In genomic region chr2:143468341-143468888, GRCh38 we compare ENCODE assay signal across 11 cellular contexts.
DNase-seq lines count a peak whose midpoint lies in the region; ATAC-seq lines count a peak whose summit lies in the region.
"Had no signal": no experiment of that assay in that cellular context is flagged by ENCODE, and none has a peak within 500 bp of the region (broad histone marks: within the 10 kb centered on the region; RNA-seq: fewer than 3 reads in every experiment).

No MANE protein-coding gene starts in this region.

- H3K4me1 Mint-ChIP-seq in activated T-cell treated with anti-CD3 and anti-CD28 coated beads, Interleukin-2, amount 50 U/mL, for 72 hours (ENCODE audit: low read depth), result peaks cover 50% of the 10 kb centered on the region
- peaks cover 31% of the 10 kb centered on the region for H3K4me1 Mint-ChIP-seq in stimulated activated effector memory CD8-positive, alpha-beta T cell treated with anti-CD3 and anti-CD28 coated beads, Interleukin-12 subunit alpha, Interleukin-12 subunit beta, amount 100 ng/mL, for 72 hours

- DNase-seq in activated T-cell treated with anti-CD3 and anti-CD28 coated beads, Interleukin-2, amount 50 U/mL, for 72 hours, result peak in 1 of 2 donors; percentile 9
- no peak for DNase-seq in activated T-cell treated with anti-CD3 and anti-CD28 coated beads, Interleukin-2, amount 50 U/mL, for 48 hours
- no peak for DNase-seq in stimulated activated effector memory CD8-positive, alpha-beta T cell treated with anti-CD3 and anti-CD28 coated beads, Interleukin-12 subunit alpha, Interleukin-12 subunit beta, amount 100 ng/mL, for 72 hours (ENCODE audit: low spot score in 2 of 2)
- DNase-seq in NCI-H2227 treated with DMSO at 0.1 percent for 48 hours (lab: John Stamatoyannopoulos, UW) (no peak), GDM1 (lab: John Stamatoyannopoulos, UW) (no peak), DMS 273 treated with DMSO at 0.1 percent for 48 hours (lab: John Stamatoyannopoulos, UW) (no peak)
- DNase-seq: GF-D8, NCI-H446 treated with DMSO at 0.1 percent for 48 hours, substantia nigra had no signal

- H3K27ac Mint-ChIP-seq in activated T-cell treated with anti-CD3 and anti-CD28 coated beads, Interleukin-2, amount 50 U/mL, for 72 hours, result peak overlapping the region; percentile 82
- H3K27ac Mint-ChIP-seq in stimulated activated effector memory CD8-positive, alpha-beta T cell treated with anti-CD3 and anti-CD28 coated beads, Interleukin-12 subunit alpha, Interleukin-12 subunit beta, amount 100 ng/mL, for 72 hours, result peak overlapping the region; percentile 83

- H3K27me3 Mint-ChIP-seq in activated T-cell treated with anti-CD3 and anti-CD28 coated beads, Interleukin-2, amount 50 U/mL, for 72 hours (ENCODE audit: low read depth), result no peaks in the 10 kb centered on the region

- peaks cover 1 to 3% of the 10 kb centered on the region in 2 donors for H3K36me3 Mint-ChIP-seq in activated T-cell treated with anti-CD3 and anti-CD28 coated beads, Interleukin-2, amount 50 U/mL, for 72 hours (ENCODE audit: insufficient read depth in 2 of 2)
- peaks cover 12% of the 10 kb centered on the region for H3K36me3 Mint-ChIP-seq in stimulated activated effector memory CD8-positive, alpha-beta T cell treated with anti-CD3 and anti-CD28 coated beads, Interleukin-12 subunit alpha, Interleukin-12 subunit beta, amount 100 ng/mL, for 72 hours

- peak; percentile 82 to 85 for ATAC-seq in activated T-cell treated with anti-CD3 and anti-CD28 coated beads, Interleukin-2, amount 50 U/mL, for 72 hours (replicated peaks in 1 of 2)
- ATAC-seq in GM21529 (IDR thresholded peaks at IDR 0.05; ENCODE audit: unreplicated experiment), result peak; percentile 81
- ATAC-seq in HG03139 (IDR thresholded peaks at IDR 0.05; ENCODE audit: unreplicated experiment), result peak; percentile 64
- peak; percentile 89 for ATAC-seq in stimulated activated effector memory CD8-positive, alpha-beta T cell treated with anti-CD3 and anti-CD28 coated beads, Interleukin-12 subunit alpha, Interleukin-12 subunit beta, amount 100 ng/mL, for 72 hours

- no peaks in the 10 kb centered on the region for H3K9me3 Mint-ChIP-seq in activated T-cell treated with anti-CD3 and anti-CD28 coated beads, Interleukin-2, amount 50 U/mL, for 72 hours
- peaks cover 2% of the 10 kb centered on the region for H3K9me3 Mint-ChIP-seq in stimulated activated effector memory CD8-positive, alpha-beta T cell treated with anti-CD3 and anti-CD28 coated beads, Interleukin-12 subunit alpha, Interleukin-12 subunit beta, amount 100 ng/mL, for 72 hours

- peak overlapping the region; percentile 25 to 44 for H3K4me3 Mint-ChIP-seq in activated T-cell treated with anti-CD3 and anti-CD28 coated beads, Interleukin-2, amount 50 U/mL, for 72 hours
- H3K4me3 Mint-ChIP-seq in stimulated activated effector memory CD8-positive, alpha-beta T cell treated with anti-CD3 and anti-CD28 coated beads, Interleukin-12 subunit alpha, Interleukin-12 subunit beta, amount 100 ng/mL, for 72 hours, result peak overlapping the region; percentile 12
